Comparison of ENCODE assay signal across 16 cellular contexts in the genomic region with DNA sequence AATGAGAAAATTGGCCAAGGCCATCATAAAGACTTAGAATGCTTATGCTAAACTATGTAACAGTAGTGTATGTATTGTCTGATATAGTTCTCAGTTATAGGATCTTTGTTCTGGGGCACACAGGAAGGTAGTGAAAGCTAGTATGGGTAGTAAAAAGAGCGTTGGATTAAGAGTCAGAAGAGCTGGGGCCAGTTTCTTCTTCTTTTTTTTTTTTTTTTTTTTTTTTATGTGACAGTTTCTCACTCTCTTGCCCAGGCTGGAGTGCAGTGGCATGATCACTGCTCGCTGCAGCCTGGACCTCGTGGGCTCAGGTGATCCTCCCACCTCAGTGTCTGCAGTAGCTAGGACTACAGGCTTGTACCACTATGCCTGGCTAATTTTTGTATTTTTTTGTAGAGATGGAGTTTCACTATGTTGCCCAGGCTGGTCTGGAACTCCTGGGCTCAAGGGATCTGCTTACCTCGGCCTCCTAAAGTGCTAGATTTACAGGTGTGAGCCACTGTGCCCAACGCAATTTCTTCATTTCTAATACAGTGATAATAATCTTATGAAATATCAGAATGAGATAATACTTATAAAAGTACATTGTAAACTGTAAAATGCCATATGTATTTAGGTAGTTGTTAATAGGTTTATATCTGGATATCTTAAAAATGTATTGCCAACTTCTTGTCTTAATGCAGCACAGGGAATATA. TPM values are rescaled to one million over a fixed set of nuclear protein-coding genes. Genes with fewer than 3 reads are reported as not detected.
A peak's percentile ranks its signal among the peaks of the same experiment; 100 is the strongest.
DNase-seq lines count a peak whose midpoint lies in the region; ATAC-seq, FAIRE-seq and TF ChIP-seq lines count a peak whose summit lies in the region.
"Had no signal": no experiment of that assay in that cellular context is flagged by ENCODE, and none has a peak within 500 bp of the region (broad histone marks: within the 10 kb centered on the region; RNA-seq: fewer than 3 reads in every experiment).

No MANE protein-coding gene starts in this region.

- no peak overlapping the region for H2AFZ ChIP-seq in astrocyte (ENCODE audit: low read depth, low read length)

- peaks cover 65% of the 10 kb centered on the region for H3K4me1 Mint-ChIP-seq in activated CD4-positive, alpha-beta memory T cell treated with anti-CD3 and anti-CD28 coated beads, Interleukin-2, amount 10 ng/mL, durations not matched to agents 7 days and 5 days
- H3K4me1 Mint-ChIP-seq in activated CD4-positive, alpha-beta memory T cell treated with anti-CD3 and anti-CD28 coated beads for 36 hours (ENCODE audit: low read depth): peaks cover 49% of the 10 kb centered on the region
- peaks cover 19% of the 10 kb centered on the region for H3K4me1 Mint-ChIP-seq in astrocyte (ENCODE audit: low read depth, unreplicated experiment)
- H3K4me1 Mint-ChIP-seq in natural killer cell treated with Interleukin-12 subunit alpha and Interleukin-12 subunit beta and Interleukin-15 and Interleukin-18, amount 100 ng/mL, for 72 hours (ENCODE audit: low read depth in 2 of 2): peaks cover 21 to 26% of the 10 kb centered on the region in 2 donors

- POLR2A ChIA-PET in activated CD4-positive, alpha-beta memory T cell treated with anti-CD3 and anti-CD28 coated beads, Interleukin-2, amount 10 ng/mL, durations not matched to agents 7 days and 5 days (lab: Charles Lee): interaction anchor here (1.1 to 1.7 kb wide), 2 partner anchors 9 to 15 kb away, joined by 4 to 5 read pairs; no protein-coding TSS in a partner anchor
- POLR2A ChIA-PET in activated CD4-positive, alpha-beta memory T cell treated with anti-CD3 and anti-CD28 coated beads for 36 hours (lab: Charles Lee): no interaction called here

- no peak for FAIRE-seq in astrocyte (lab: Jason Lieb, UNC)

- DNase-seq in activated CD4-positive, alpha-beta memory T cell treated with anti-CD3 and anti-CD28 coated beads, Interleukin-2, amount 10 ng/mL, durations not matched to agents 7 days and 5 days: no peak
- no peak for DNase-seq in activated CD4-positive, alpha-beta memory T cell treated with anti-CD3 and anti-CD28 coated beads for 36 hours
- DNase-seq in HFF-Myc (ENCODE audit: extremely low read depth, low read depth): no peak
- no peak for DNase-seq in astrocyte (ENCODE audit: low read depth)
- DNase-seq in natural killer cell treated with Interleukin-12 subunit alpha and Interleukin-12 subunit beta and Interleukin-15 and Interleukin-18, amount 100 ng/mL, for 72 hours (ENCODE audit: low spot score): no peak
- DNase-seq in stimulated activated naive CD4-positive, alpha-beta T cell treated with Interleukin-2 at 50 U/mL for 16 hours (lab: John Stamatoyannopoulos, UW): no peak
- DNase-seq: activated naive CD4-positive, alpha-beta T cell treated with Interleukin-2 at 50 U/mL for 16 hours; left cardiac atrium; NCI-H187; posterior cingulate gyrus; upper lobe of right lung had no signal

- peak overlapping the region; percentile 48 for H3K4me2 ChIP-seq in astrocyte (ENCODE audit: low read length)

- peak overlapping the region; percentile 0 for H3K9ac ChIP-seq in astrocyte (ENCODE audit: low read length)

- peaks cover 93% of the 10 kb centered on the region for H3K79me2 ChIP-seq in astrocyte (ENCODE audit: insufficient read depth, low read length)

- H3K27me3 ChIP-seq in astrocyte (ENCODE audit: insufficient read depth, low read length): no peaks in the 10 kb centered on the region
- H3K27me3 ChIP-seq: cardiac muscle cell, upper lobe of right lung had no signal

- no peak for TF ChIP-seq CTCF in HFF-Myc (IDR thresholded peaks at IDR 0.05; ENCODE audit: low read depth, low read length, missing control alignments)
- TF ChIP-seq CTCF in astrocyte (IDR thresholded peaks at IDR 0.05; ENCODE audit: insufficient read depth, low read depth, low read length): no peak

- peak overlapping the region; percentile 1 for H3K27ac Mint-ChIP-seq in activated CD4-positive, alpha-beta memory T cell treated with anti-CD3 and anti-CD28 coated beads, Interleukin-2, amount 10 ng/mL, durations not matched to agents 7 days and 5 days
- no peak overlapping the region for H3K27ac Mint-ChIP-seq in activated CD4-positive, alpha-beta memory T cell treated with anti-CD3 and anti-CD28 coated beads for 36 hours
- peak overlapping the region; percentile 35 for H3K27ac Mint-ChIP-seq in astrocyte (ENCODE audit: unreplicated experiment)
- peak overlapping the region; percentile 45 to 59 for H3K27ac Mint-ChIP-seq in natural killer cell treated with Interleukin-12 subunit alpha and Interleukin-12 subunit beta and Interleukin-15 and Interleukin-18, amount 100 ng/mL, for 72 hours
- H3K27ac Mint-ChIP-seq: stimulated activated memory B cell treated with anti-CD40 and anti-IgM and Interleukin-4, amounts not matched to agents 10 μg/mL and 1 μg/mL and 100 μg/mL, for 72 hours had no signal

- H3K36me3 Mint-ChIP-seq in activated CD4-positive, alpha-beta memory T cell treated with anti-CD3 and anti-CD28 coated beads, Interleukin-2, amount 10 ng/mL, durations not matched to agents 7 days and 5 days (ENCODE audit: low read depth): peaks cover 79% of the 10 kb centered on the region
- peaks cover 53% of the 10 kb centered on the region for H3K36me3 Mint-ChIP-seq in activated CD4-positive, alpha-beta memory T cell treated with anti-CD3 and anti-CD28 coated beads for 36 hours
- peaks cover 31% of the 10 kb centered on the region for H3K36me3 Mint-ChIP-seq in astrocyte (ENCODE audit: low read depth, unreplicated experiment)
- H3K36me3 Mint-ChIP-seq in natural killer cell treated with Interleukin-12 subunit alpha and Interleukin-12 subunit beta and Interleukin-15 and Interleukin-18, amount 100 ng/mL, for 72 hours: peaks cover 34% of the 10 kb centered on the region

- H3K4me3 ChIP-seq in HFF-Myc (replicated peaks; ENCODE audit: low read depth, low read length) (peak overlapping the region; percentile 25; the same call in 1 of the 2 replicates), astrocyte (ENCODE audit: insufficient read depth, low read depth, low read length) (no peak overlapping the region)
- H3K4me3 ChIP-seq: cardiac muscle cell, smooth muscle cell, upper lobe of right lung had no signal

- no peaks in the 10 kb centered on the region for H3K9me3 Mint-ChIP-seq in activated CD4-positive, alpha-beta memory T cell treated with anti-CD3 and anti-CD28 coated beads, Interleukin-2, amount 10 ng/mL, durations not matched to agents 7 days and 5 days
- H3K9me3 Mint-ChIP-seq in activated CD4-positive, alpha-beta memory T cell treated with anti-CD3 and anti-CD28 coated beads for 36 hours: no peaks in the 10 kb centered on the region
- no peaks in the 10 kb centered on the region for H3K9me3 Mint-ChIP-seq in astrocyte (ENCODE audit: unreplicated experiment)
- no peaks in the 10 kb centered on the region for H3K9me3 Mint-ChIP-seq in natural killer cell treated with Interleukin-12 subunit alpha and Interleukin-12 subunit beta and Interleukin-15 and Interleukin-18, amount 100 ng/mL, for 72 hours
- H3K9me3 Mint-ChIP-seq: stimulated activated memory B cell treated with anti-CD40 and anti-IgM and Interleukin-4, amounts not matched to agents 10 μg/mL and 1 μg/mL and 100 μg/mL, for 72 hours had no signal

- no peak overlapping the region for H3K27ac ChIP-seq in astrocyte (ENCODE audit: low read depth, low read length)
- H3K27ac ChIP-seq: cardiac muscle cell, upper lobe of right lung had no signal

- no peak for ATAC-seq in natural killer cell treated with Interleukin-12 subunit alpha and Interleukin-12 subunit beta and Interleukin-15 and Interleukin-18, amount 100 ng/mL, for 72 hours
- ATAC-seq in HG02973 (IDR thresholded peaks at IDR 0.05; ENCODE audit: unreplicated experiment) (no peak), GM21717 (IDR thresholded peaks at IDR 0.05; ENCODE audit: unreplicated experiment) (no peak)
- ATAC-seq: left cardiac atrium; stimulated activated memory B cell treated with anti-CD40 and anti-IgM and Interleukin-4, amounts not matched to agents 10 μg/mL and 1 μg/mL and 100 μg/mL, for 72 hours; upper lobe of right lung had no signal

- CTCF ChIA-PET in activated CD4-positive, alpha-beta memory T cell treated with anti-CD3 and anti-CD28 coated beads, Interleukin-2, amount 10 ng/mL, durations not matched to agents 7 days and 5 days (lab: Charles Lee): interaction anchor here (3.5 to 7.7 kb wide), 2 partner anchors 7 to 16 kb away, joined by 30 to 65 read pairs; a partner anchor contains a TSS
- CTCF ChIA-PET in activated CD4-positive, alpha-beta memory T cell treated with anti-CD3 and anti-CD28 coated beads for 36 hours (lab: Charles Lee): interaction anchor here (0.6 to 4.6 kb wide), 2 partner anchors 14 to 15 kb away, joined by 4 to 20 read pairs; no protein-coding TSS in a partner anchor

- H3K4me1 ChIP-seq in astrocyte (ENCODE audit: insufficient read depth, low read length): peaks cover 8% of the 10 kb centered on the region

- H3K27me3 Mint-ChIP-seq in activated CD4-positive, alpha-beta memory T cell treated with anti-CD3 and anti-CD28 coated beads, Interleukin-2, amount 10 ng/mL, durations not matched to agents 7 days and 5 days: no peaks in the 10 kb centered on the region
- no peaks in the 10 kb centered on the region for H3K27me3 Mint-ChIP-seq in activated CD4-positive, alpha-beta memory T cell treated with anti-CD3 and anti-CD28 coated beads for 36 hours
- H3K27me3 Mint-ChIP-seq in astrocyte (ENCODE audit: low read depth, unreplicated experiment): no peaks in the 10 kb centered on the region
- no peaks in the 10 kb centered on the region for H3K27me3 Mint-ChIP-seq in natural killer cell treated with Interleukin-12 subunit alpha and Interleukin-12 subunit beta and Interleukin-15 and Interleukin-18, amount 100 ng/mL, for 72 hours
- H3K27me3 Mint-ChIP-seq: stimulated activated memory B cell treated with anti-CD40 and anti-IgM and Interleukin-4, amounts not matched to agents 10 μg/mL and 1 μg/mL and 100 μg/mL, for 72 hours had no signal

- H3K9me3 ChIP-seq in astrocyte (ENCODE audit: insufficient read depth, low read depth, low read length): no peaks in the 10 kb centered on the region
- H3K9me3 ChIP-seq: upper lobe of right lung had no signal

- peaks cover 91% of the 10 kb centered on the region for H4K20me1 ChIP-seq in astrocyte (ENCODE audit: insufficient read depth, low read length)

- peaks cover 60% of the 10 kb centered on the region for H3K36me3 ChIP-seq in astrocyte (ENCODE audit: insufficient read depth, low read length)

- no peak overlapping the region for H3K4me3 Mint-ChIP-seq in activated CD4-positive, alpha-beta memory T cell treated with anti-CD3 and anti-CD28 coated beads, Interleukin-2, amount 10 ng/mL, durations not matched to agents 7 days and 5 days
- H3K4me3 Mint-ChIP-seq in activated CD4-positive, alpha-beta memory T cell treated with anti-CD3 and anti-CD28 coated beads for 36 hours: no peak overlapping the region
- H3K4me3 Mint-ChIP-seq in astrocyte (ENCODE audit: unreplicated experiment): peak overlapping the region; percentile 79
- H3K4me3 Mint-ChIP-seq in natural killer cell treated with Interleukin-12 subunit alpha and Interleukin-12 subunit beta and Interleukin-15 and Interleukin-18, amount 100 ng/mL, for 72 hours: peak overlapping the region; percentile 39
- H3K4me3 Mint-ChIP-seq: stimulated activated memory B cell treated with anti-CD40 and anti-IgM and Interleukin-4, amounts not matched to agents 10 μg/mL and 1 μg/mL and 100 μg/mL, for 72 hours had no signal

- intact Hi-C loops in activated CD4-positive, alpha-beta memory T cell treated with anti-CD3 and anti-CD28 coated beads for 36 hours (cut with micrococcal nuclease): no loop called here

RNA-seq across cellular contexts. Expression of a gene that starts 7.4 kb away (rescaled TPM):
- 100 to 1,000 TPM; 194 to 201 TPM for total RNA-seq in activated CD4-positive, alpha-beta memory T cell treated with anti-CD3 and anti-CD28 coated beads, Interleukin-2, amount 10 ng/mL, durations not matched to agents 7 days and 5 days
- total RNA-seq in activated CD4-positive, alpha-beta memory T cell treated with anti-CD3 and anti-CD28 coated beads for 36 hours: 100 to 1,000 TPM; 125 to 136 TPM
- total RNA-seq in astrocyte: 692 and 828 TPM in 2 replicates
- 100 to 1,000 TPM; 248 to 253 TPM for total RNA-seq in natural killer cell treated with Interleukin-12 subunit alpha and Interleukin-12 subunit beta and Interleukin-15 and Interleukin-18, amount 100 ng/mL, for 72 hours

Comparison
In these comparisons a context has a peak if more than half of its experiments do, and no peak if none do; other contexts are left out.
1. H3K4me3 Mint-ChIP-seq: peak in astrocyte (single experiment) and natural killer cell treated with Interleukin-12 subunit alpha and Interleukin-12 subunit beta and Interleukin-15 and Interleukin-18, amount 100 ng/mL, for 72 hours (single experiment); none in activated CD4-positive, alpha-beta memory T cell treated with anti-CD3 and anti-CD28 coated beads, Interleukin-2, amount 10 ng/mL, durations not matched to agents 7 days and 5 days (single experiment) and activated CD4-positive, alpha-beta memory T cell treated with anti-CD3 and anti-CD28 coated beads for 36 hours (single experiment).